Comparison of ENCODE assay signal across 29 cellular contexts in genomic region chr1:36143424-36143823, GRCh38. TPM values are rescaled to one million over a fixed set of nuclear protein-coding genes. Genes with fewer than 3 reads are reported as not detected.
A peak's percentile ranks its signal among the peaks of the same experiment; 100 is the strongest.
DNase-seq lines count a peak whose midpoint lies in the region; ATAC-seq, FAIRE-seq and TF ChIP-seq lines count a peak whose summit lies in the region.
"Had no signal": no experiment of that assay in that cellular context is flagged by ENCODE, and none has a peak within 500 bp of the region (broad histone marks: within the 10 kb centered on the region; RNA-seq: fewer than 3 reads in every experiment).

No MANE protein-coding gene starts in this region.

- CTCF ChIA-PET in HepG2 (lab: Yijun Ruan, JAX; ENCODE audit: low intra/inter-chr PET ratio, low total read pairs): no interaction called here

- DNase-seq in HepG2 (ENCODE audit: low spot score) (no peak), right lobe of liver (no peak), islet precursor cell (no peak), GM12892 (ENCODE audit: insufficient read length) (no peak)
- DNase-seq: activated CD4-positive, alpha-beta T cell treated with anti-CD3 and anti-CD28 coated beads for 48 hours; activated naive CD4-positive, alpha-beta T cell treated with anti-CD3 and anti-CD28 coated beads, Interleukin-2, amount 50 U/mL, for 16 hours; activated T-cell treated with anti-CD3 and anti-CD28 coated beads, Interleukin-2, amount 50 U/mL, for 72 hours; anterior cingulate cortex; effector CD8-positive, alpha-beta T cell; glutamatergic neuron; midbrain; naive thymus-derived CD4-positive, alpha-beta T cell; NCI-H1092; NCI-H187; NCI-H2171 treated with DMSO at 0.1 percent for 48 hours; NCI-H526; nucleus accumbens; SHP77; stimulated activated naive CD8-positive, alpha-beta T cell treated with anti-CD3 and anti-CD28 coated beads, Interleukin-15, amount 100 ng/mL, for 72 hours had no signal

- no peak overlapping the region for H3K4me2 ChIP-seq in HepG2 (ENCODE audit: low read depth, low read length)
- H3K4me2 ChIP-seq: BLaER1 had no signal

- H3K27me3 Mint-ChIP-seq in dendritic cell treated with granulocyte-macrophage colony-stimulating factor and Interleukin-4, amounts not matched to agents 40 ng/mL and 50 ng/mL, for 4 days: no peaks in the 10 kb centered on the region
- H3K27me3 Mint-ChIP-seq: naive thymus-derived CD4-positive, alpha-beta T cell; stimulated activated naive CD8-positive, alpha-beta T cell treated with anti-CD3 and anti-CD28 coated beads, Interleukin-15, amount 100 ng/mL, for 72 hours had no signal

- POLR2A ChIA-PET in HepG2 (lab: Yijun Ruan, JAX): no interaction called here

- H3K4me3 Mint-ChIP-seq in dendritic cell treated with granulocyte-macrophage colony-stimulating factor and Interleukin-4, amounts not matched to agents 40 ng/mL and 50 ng/mL, for 4 days: no peak overlapping the region
- H3K4me3 Mint-ChIP-seq: naive thymus-derived CD4-positive, alpha-beta T cell; stimulated activated naive CD8-positive, alpha-beta T cell treated with anti-CD3 and anti-CD28 coated beads, Interleukin-15, amount 100 ng/mL, for 72 hours; T-helper 2 cell treated with Interferon-gamma antibody and Interleukin-4, amounts not matched to agents 5 μg/mL and 100 μg/mL, for 36 hours had no signal

- H3K4me1 ChIP-seq in HepG2 (ENCODE audit: insufficient read depth, low read length) (peaks cover 23% of the 10 kb centered on the region), right lobe of liver (peaks cover 0 to 11% (median 5%) of the 10 kb centered on the region in 4 donors)

- WGBS in HepG2 (ENCODE audit: low lambda C conversion rate): 96% methylated on average over 4 of the region's 4 CpGs
- WGBS in right lobe of liver (ENCODE audit: insufficient coverage, low coverage, low lambda C conversion rate, missing lambda C conversion rate): 95% methylated on average over 4 of the region's 4 CpGs

- H3K4me1 Mint-ChIP-seq in dendritic cell treated with granulocyte-macrophage colony-stimulating factor and Interleukin-4, amounts not matched to agents 40 ng/mL and 50 ng/mL, for 4 days (ENCODE audit: low read depth): peaks cover 44% of the 10 kb centered on the region

- no peak for TF ChIP-seq EP300 in HepG2 (IDR thresholded peaks at IDR 0.05; ENCODE audit: low read depth in 2 of 2, low read length in 2 of 2)
- TF ChIP-seq EP300 in HepG2 (CRISPR knock-in tag; IDR thresholded peaks at IDR 0.05; ENCODE audit: borderline replicate concordance): no peak

- H3K9me3 Mint-ChIP-seq in dendritic cell treated with granulocyte-macrophage colony-stimulating factor and Interleukin-4, amounts not matched to agents 40 ng/mL and 50 ng/mL, for 4 days: no peaks in the 10 kb centered on the region
- H3K9me3 Mint-ChIP-seq: activated T-cell treated with anti-CD3 and anti-CD28 coated beads, Interleukin-2, amount 50 U/mL, for 72 hours; naive thymus-derived CD4-positive, alpha-beta T cell; stimulated activated naive CD8-positive, alpha-beta T cell treated with anti-CD3 and anti-CD28 coated beads, Interleukin-15, amount 100 ng/mL, for 72 hours; T-helper 2 cell treated with Interferon-gamma antibody and Interleukin-4, amounts not matched to agents 5 μg/mL and 100 μg/mL, for 36 hours had no signal

- H3K9ac ChIP-seq in HepG2 (ENCODE audit: insufficient read depth, low read depth, low read length): no peak overlapping the region
- H3K9ac ChIP-seq: BLaER1 had no signal

- H3K9me3 ChIP-seq in HepG2 (ENCODE audit: low read length): no peaks in the 10 kb centered on the region
- no peaks in the 10 kb centered on the region for H3K9me3 ChIP-seq in right lobe of liver
- H3K9me3 ChIP-seq: BLaER1, tibial nerve had no signal

- H3K27me3 ChIP-seq in HepG2 (ENCODE audit: control insufficient read depth in 1 of 2, insufficient read depth in 2 of 2, low read length in 2 of 2) (no peaks in the 10 kb centered on the region), right lobe of liver (no peaks in the 10 kb centered on the region)
- H3K27me3 ChIP-seq: BLaER1, tibial nerve had no signal

- in situ Hi-C loops in HepG2 (cut with HindIII; ENCODE audit: extremely low pct_ligation_motif_present, low pct_unique_long_range_greater_than_20kb): no loop called here

- H4K20me1 ChIP-seq in HepG2 (ENCODE audit: insufficient read depth, low read length): no peaks in the 10 kb centered on the region

- no peak overlapping the region for H3K27ac ChIP-seq in HepG2 (ENCODE audit: extremely low read length, insufficient read depth, low read length)
- H3K27ac ChIP-seq in right lobe of liver: no peak overlapping the region
- H3K27ac ChIP-seq: BLaER1, epithelial cell of prostate, VCaP had no signal

- no peak for ATAC-seq in HepG2
- no peak for ATAC-seq in right lobe of liver
- peak; percentile 52 for ATAC-seq in GM21619 (IDR thresholded peaks at IDR 0.05; ENCODE audit: unreplicated experiment)
- no peak for ATAC-seq in HG02588 (IDR thresholded peaks at IDR 0.05; ENCODE audit: unreplicated experiment)
- ATAC-seq: naive thymus-derived CD4-positive, alpha-beta T cell; stimulated activated naive CD8-positive, alpha-beta T cell treated with anti-CD3 and anti-CD28 coated beads, Interleukin-15, amount 100 ng/mL, for 72 hours had no signal

- no TSS peak for BruUV-seq in HepG2 (replicated peaks; lab: Mats Ljungman, UMichigan)

- peak overlapping the region; percentile 42 for H3K27ac Mint-ChIP-seq in dendritic cell treated with granulocyte-macrophage colony-stimulating factor and Interleukin-4, amounts not matched to agents 40 ng/mL and 50 ng/mL, for 4 days
- H3K27ac Mint-ChIP-seq: activated T-cell treated with anti-CD3 and anti-CD28 coated beads, Interleukin-2, amount 50 U/mL, for 72 hours; stimulated activated naive CD8-positive, alpha-beta T cell treated with anti-CD3 and anti-CD28 coated beads, Interleukin-15, amount 100 ng/mL, for 72 hours; T-helper 2 cell treated with Interferon-gamma antibody and Interleukin-4, amounts not matched to agents 5 μg/mL and 100 μg/mL, for 36 hours had no signal

- no peak for TF ChIP-seq RAD21 in HepG2 (CRISPR knock-in tag; IDR thresholded peaks at IDR 0.05)

- FAIRE-seq in HepG2 (lab: Jason Lieb, UNC) (no peak), GM12892 (lab: Jason Lieb, UNC) (no peak)
- FAIRE-seq: colon, keratinocyte had no signal

- H3K36me3 Mint-ChIP-seq in dendritic cell treated with granulocyte-macrophage colony-stimulating factor and Interleukin-4, amounts not matched to agents 40 ng/mL and 50 ng/mL, for 4 days (ENCODE audit: low read depth): peaks cover 51% of the 10 kb centered on the region

- no peak overlapping the region for H3K4me3 ChIP-seq in HepG2 (replicated peaks in 1 of 3; ENCODE audit: insufficient read depth in 1 of 3, low read depth in 2 of 3, low read length in 3 of 3)
- no peak overlapping the region for H3K4me3 ChIP-seq in right lobe of liver
- H3K4me3 ChIP-seq: BLaER1, tibial nerve had no signal

- TF ChIP-seq CTCF in HepG2 (CRISPR knock-in tag; IDR thresholded peaks at IDR 0.05) (no peak), right lobe of liver (IDR thresholded peaks at IDR 0.05) (no peak)

- peaks cover 5 to 17% of the 10 kb centered on the region in 2 experiments; a peak in 3 of 5 replicates for H3K36me3 ChIP-seq in HepG2 (replicated peaks in 1 of 2; ENCODE audit: control insufficient read depth in 1 of 2, insufficient read depth in 2 of 2, low read length in 2 of 2)
- H3K36me3 ChIP-seq in right lobe of liver: peaks cover 1 to 13% (median 5%) of the 10 kb centered on the region in 4 donors

- no peak overlapping the region for H2AFZ ChIP-seq in HepG2 (ENCODE audit: low read length)

- TF ChIP-seq POLR2A in HepG2 (IDR thresholded peaks at IDR 0.05; ENCODE audit: insufficient read depth in 1 of 2, low read depth in 2 of 2, low read length in 2 of 2) (no peak), right lobe of liver (IDR thresholded peaks at IDR 0.05) (no peak), GM12892 (IDR thresholded peaks at IDR 0.05; ENCODE audit: low read depth, low read length) (no peak)

- H3K79me2 ChIP-seq in HepG2 (ENCODE audit: insufficient read depth, low read length): peaks cover 10% of the 10 kb centered on the region

- intact Hi-C loops in HepG2 (cut with micrococcal nuclease; ENCODE audit: unreplicated experiment): loop anchor here (10.0 kb wide), 1 partner anchor 281 kb away; no protein-coding TSS in a partner anchor
- intact Hi-C loops in right lobe of liver (cut with DNase I): no loop called here
- intact Hi-C loops in dendritic cell treated with granulocyte-macrophage colony-stimulating factor and Interleukin-4, amounts not matched to agents 40 ng/mL and 50 ng/mL, for 4 days (cut with micrococcal nuclease): no loop called here

RNA-seq across cellular contexts. Expression of gene TRAPPC3, which starts 5.9 kb away (rescaled TPM):
- 62.4 and 66.7 TPM in 2 replicates for total RNA-seq in HepG2 (2016; rRNA removed; fragmentation: Illumina TruSeq; extraction: Trizol)
- total RNA-seq in HepG2 (2016; cell fraction: cytosol; rRNA removed; fragmentation: Illumina TruSeq; extraction: Trizol; ENCODE audit: low read depth): 33.8 and 35.1 TPM in 2 replicates
- 67.4 and 70.9 TPM in 2 replicates for total RNA-seq in HepG2 (2016; cell fraction: insoluble cytoplasmic fraction; rRNA removed; fragmentation: Illumina TruSeq; extraction: Trizol)
- total RNA-seq in HepG2 (2016; cell fraction: membrane; rRNA removed; fragmentation: Illumina TruSeq; extraction: Trizol): 51.3 and 59.4 TPM in 2 replicates
- total RNA-seq in HepG2 (2016; cell fraction: nucleus; rRNA removed; fragmentation: Illumina TruSeq; extraction: Trizol): 32.1 and 40.4 TPM in 2 replicates
- 48.0 and 53.7 TPM in 2 replicates for polyA plus RNA-seq in HepG2 (2011; rRNA removed)
- 54.6 and 63.8 TPM in 2 replicates for polyA plus RNA-seq in HepG2 (2011; cell fraction: cytosol; rRNA removed)
- polyA plus RNA-seq in HepG2 (2011; cell fraction: nucleus; rRNA removed): 23.5 and 23.9 TPM in 2 replicates
- 39.6 and 48.9 TPM in 2 replicates for polyA plus RNA-seq in HepG2 (2012)
- polyA plus RNA-seq in HepG2 (2016; cell fraction: cytosol; fragmentation: Illumina TruSeq; extraction: Trizol; ENCODE audit: low read depth): 32.8 and 40.4 TPM in 2 replicates
- 70.8 and 86.6 TPM in 2 replicates for polyA plus RNA-seq in HepG2 (2016; cell fraction: insoluble cytoplasmic fraction; fragmentation: Illumina TruSeq; extraction: Trizol; ENCODE audit: low read depth)
- polyA plus RNA-seq in HepG2 (2016; cell fraction: membrane; fragmentation: Illumina TruSeq; extraction: Trizol; ENCODE audit: low read depth): 45.9 and 53.3 TPM in 2 replicates
- polyA plus RNA-seq in HepG2 (2016; cell fraction: nucleus; fragmentation: Illumina TruSeq; extraction: Trizol; ENCODE audit: insufficient read depth, low read depth): 58.4 and 69.5 TPM in 2 replicates
- polyA minus RNA-seq in HepG2 (2011; rRNA and poly(A)+ RNA removed; ENCODE audit: low replicate concordance): 12.2 and 41.8 TPM in 2 replicates
- 16.1 and 26.3 TPM in 2 replicates for polyA minus RNA-seq in HepG2 (2011; cell fraction: cytosol; rRNA and poly(A)+ RNA removed)
- 10.3 and 14.2 TPM in 2 replicates for polyA minus RNA-seq in HepG2 (2011; cell fraction: nucleus; rRNA and poly(A)+ RNA removed)
- 10 to 100 TPM; 26.0 to 52.4 (median 30.9) TPM for total RNA-seq in right lobe of liver
- 49.4 TPM for polyA plus RNA-seq in GM12892 (2012; ENCODE audit: missing spikeins)

RNA-seq across cellular contexts. Expression of gene MAP7D1, which starts 12.5 kb away (rescaled TPM):
- total RNA-seq in HepG2 (2016; rRNA removed; fragmentation: Illumina TruSeq; extraction: Trizol) (5.5 and 7.2 TPM in 2 replicates), right lobe of liver (10 to 100 TPM; 10.2 to 28.2 (median 15.8) TPM)
- 2.9 and 3.9 TPM in 2 replicates for total RNA-seq in HepG2 (2016; cell fraction: cytosol; rRNA removed; fragmentation: Illumina TruSeq; extraction: Trizol; ENCODE audit: low read depth)
- 6.3 and 7.8 TPM in 2 replicates for total RNA-seq in HepG2 (2016; cell fraction: insoluble cytoplasmic fraction; rRNA removed; fragmentation: Illumina TruSeq; extraction: Trizol)
- total RNA-seq in HepG2 (2016; cell fraction: membrane; rRNA removed; fragmentation: Illumina TruSeq; extraction: Trizol): 4.2 TPM in 2 replicates
- total RNA-seq in HepG2 (2016; cell fraction: nucleus; rRNA removed; fragmentation: Illumina TruSeq; extraction: Trizol): 6.1 and 7.9 TPM in 2 replicates
- polyA plus RNA-seq in HepG2 (2011; rRNA removed): 5.6 and 6.8 TPM in 2 replicates
- 4.7 and 5.2 TPM in 2 replicates for polyA plus RNA-seq in HepG2 (2011; cell fraction: cytosol; rRNA removed)
- polyA plus RNA-seq in HepG2 (2011; cell fraction: nucleus; rRNA removed): 14.7 and 14.9 TPM in 2 replicates
- polyA plus RNA-seq in HepG2 (2012): 7.7 and 14.1 TPM in 2 replicates
- polyA plus RNA-seq in HepG2 (2016; cell fraction: cytosol; fragmentation: Illumina TruSeq; extraction: Trizol; ENCODE audit: low read depth): 1.7 and 2.4 TPM in 2 replicates
- polyA plus RNA-seq in HepG2 (2016; cell fraction: insoluble cytoplasmic fraction; fragmentation: Illumina TruSeq; extraction: Trizol; ENCODE audit: low read depth): 14.2 and 15.7 TPM in 2 replicates
- polyA plus RNA-seq in HepG2 (2016; cell fraction: membrane; fragmentation: Illumina TruSeq; extraction: Trizol; ENCODE audit: low read depth): 4.5 and 4.6 TPM in 2 replicates
- 19.3 and 21.5 TPM in 2 replicates for polyA plus RNA-seq in HepG2 (2016; cell fraction: nucleus; fragmentation: Illumina TruSeq; extraction: Trizol; ENCODE audit: insufficient read depth, low read depth)
- polyA minus RNA-seq in HepG2 (2011; rRNA and poly(A)+ RNA removed; ENCODE audit: low replicate concordance): 8.3 and 16.3 TPM in 2 replicates
- polyA minus RNA-seq in HepG2 (2011; cell fraction: cytosol; rRNA and poly(A)+ RNA removed): 6.0 and 8.5 TPM in 2 replicates
- 4.0 and 7.2 TPM in 2 replicates for polyA minus RNA-seq in HepG2 (2011; cell fraction: nucleus; rRNA and poly(A)+ RNA removed)
- polyA plus RNA-seq in GM12892 (2012; ENCODE audit: missing spikeins): 30.7 TPM

RNA-seq across cellular contexts. Expression of gene COL8A2, which starts 18.4 kb away (rescaled TPM):
- total RNA-seq in HepG2 (2016; rRNA removed; fragmentation: Illumina TruSeq; extraction: Trizol) (0.04 and 0.24 TPM in 2 replicates), right lobe of liver (under 1 TPM; 0.18 to 0.74 (median 0.52) TPM)
- not detected in 2 replicates for total RNA-seq in HepG2 (2016; cell fraction: cytosol; rRNA removed; fragmentation: Illumina TruSeq; extraction: Trizol; ENCODE audit: low read depth)
- 0.04 and 0.09 TPM in 2 replicates for total RNA-seq in HepG2 (2016; cell fraction: insoluble cytoplasmic fraction; rRNA removed; fragmentation: Illumina TruSeq; extraction: Trizol)
- total RNA-seq in HepG2 (2016; cell fraction: membrane; rRNA removed; fragmentation: Illumina TruSeq; extraction: Trizol): 0.06 TPM in 1 of 2 replicates, not detected in the other
- 0.19 and 0.34 TPM in 2 replicates for total RNA-seq in HepG2 (2016; cell fraction: nucleus; rRNA removed; fragmentation: Illumina TruSeq; extraction: Trizol)
- 0.13 and 0.24 TPM in 2 replicates for polyA plus RNA-seq in HepG2 (2011; rRNA removed)
- 0.21 and 0.22 TPM in 2 replicates for polyA plus RNA-seq in HepG2 (2011; cell fraction: cytosol; rRNA removed)
- polyA plus RNA-seq in HepG2 (2011; cell fraction: nucleus; rRNA removed): 0.52 and 0.53 TPM in 2 replicates
- 0.13 and 0.17 TPM in 2 replicates for polyA plus RNA-seq in HepG2 (2012)
- not detected in 2 replicates for polyA plus RNA-seq in HepG2 (2016; cell fraction: cytosol; fragmentation: Illumina TruSeq; extraction: Trizol; ENCODE audit: low read depth)
- 0.10 TPM in 1 of 2 replicates, not detected in the other for polyA plus RNA-seq in HepG2 (2016; cell fraction: insoluble cytoplasmic fraction; fragmentation: Illumina TruSeq; extraction: Trizol; ENCODE audit: low read depth)
- 0.03 TPM in 1 of 2 replicates, not detected in the other for polyA plus RNA-seq in HepG2 (2016; cell fraction: membrane; fragmentation: Illumina TruSeq; extraction: Trizol; ENCODE audit: low read depth)
- polyA plus RNA-seq in HepG2 (2016; cell fraction: nucleus; fragmentation: Illumina TruSeq; extraction: Trizol; ENCODE audit: insufficient read depth, low read depth): 0.20 TPM in 1 of 2 replicates, not detected in the other
- 0.07 and 0.52 TPM in 2 replicates for polyA minus RNA-seq in HepG2 (2011; rRNA and poly(A)+ RNA removed; ENCODE audit: low replicate concordance)
- 0.20 and 0.26 TPM in 2 replicates for polyA minus RNA-seq in HepG2 (2011; cell fraction: cytosol; rRNA and poly(A)+ RNA removed)
- 0.50 and 0.52 TPM in 2 replicates for polyA minus RNA-seq in HepG2 (2011; cell fraction: nucleus; rRNA and poly(A)+ RNA removed)
- polyA plus RNA-seq in GM12892 (2012; ENCODE audit: missing spikeins): 0.15 TPM
- polyA plus RNA-seq: naive thymus-derived CD4-positive, alpha-beta T cell had no signal

RNA-seq across cellular contexts. Expression of gene ADPRS, which starts 54.7 kb away (rescaled TPM):
- total RNA-seq in HepG2 (2016; rRNA removed; fragmentation: Illumina TruSeq; extraction: Trizol): 30.6 and 31.7 TPM in 2 replicates
- 3.7 and 4.0 TPM in 2 replicates for total RNA-seq in HepG2 (2016; cell fraction: cytosol; rRNA removed; fragmentation: Illumina TruSeq; extraction: Trizol; ENCODE audit: low read depth)
- total RNA-seq in HepG2 (2016; cell fraction: insoluble cytoplasmic fraction; rRNA removed; fragmentation: Illumina TruSeq; extraction: Trizol): 28.9 and 29.6 TPM in 2 replicates
- total RNA-seq in HepG2 (2016; cell fraction: membrane; rRNA removed; fragmentation: Illumina TruSeq; extraction: Trizol): 7.7 and 9.6 TPM in 2 replicates
- total RNA-seq in HepG2 (2016; cell fraction: nucleus; rRNA removed; fragmentation: Illumina TruSeq; extraction: Trizol): 12.3 and 14.5 TPM in 2 replicates
- 36.4 and 36.6 TPM in 2 replicates for polyA plus RNA-seq in HepG2 (2011; rRNA removed)
- 34.1 and 41.6 TPM in 2 replicates for polyA plus RNA-seq in HepG2 (2011; cell fraction: cytosol; rRNA removed)
- polyA plus RNA-seq in HepG2 (2011; cell fraction: nucleus; rRNA removed): 22.4 and 24.6 TPM in 2 replicates
- polyA plus RNA-seq in HepG2 (2012): 16.7 and 20.9 TPM in 2 replicates
- polyA plus RNA-seq in HepG2 (2016; cell fraction: cytosol; fragmentation: Illumina TruSeq; extraction: Trizol; ENCODE audit: low read depth): 2.2 and 2.9 TPM in 2 replicates
- polyA plus RNA-seq in HepG2 (2016; cell fraction: insoluble cytoplasmic fraction; fragmentation: Illumina TruSeq; extraction: Trizol; ENCODE audit: low read depth): 27.1 and 29.0 TPM in 2 replicates
- polyA plus RNA-seq in HepG2 (2016; cell fraction: membrane; fragmentation: Illumina TruSeq; extraction: Trizol; ENCODE audit: low read depth): 5.2 and 5.4 TPM in 2 replicates
- 22.0 and 25.1 TPM in 2 replicates for polyA plus RNA-seq in HepG2 (2016; cell fraction: nucleus; fragmentation: Illumina TruSeq; extraction: Trizol; ENCODE audit: insufficient read depth, low read depth)
- 25.4 and 32.0 TPM in 2 replicates for polyA minus RNA-seq in HepG2 (2011; rRNA and poly(A)+ RNA removed; ENCODE audit: low replicate concordance)
- 11.0 and 12.9 TPM in 2 replicates for polyA minus RNA-seq in HepG2 (2011; cell fraction: cytosol; rRNA and poly(A)+ RNA removed)
- polyA minus RNA-seq in HepG2 (2011; cell fraction: nucleus; rRNA and poly(A)+ RNA removed): 5.2 and 5.3 TPM in 2 replicates
- 10 to 100 TPM in 3 of 6 experiments, 1 to 10 TPM in 3; 9.1 to 30.7 (median 14.9) TPM for total RNA-seq in right lobe of liver
- polyA plus RNA-seq in GM12892 (2012; ENCODE audit: missing spikeins): 36.6 TPM

RNA-seq across cellular contexts. Expression of gene TEKT2, which starts 59.5 kb away (rescaled TPM):
- total RNA-seq in HepG2 (2016; rRNA removed; fragmentation: Illumina TruSeq; extraction: Trizol): 0.31 and 0.35 TPM in 2 replicates
- not detected in 2 replicates for total RNA-seq in HepG2 (2016; cell fraction: cytosol; rRNA removed; fragmentation: Illumina TruSeq; extraction: Trizol; ENCODE audit: low read depth)
- total RNA-seq in HepG2 (2016; cell fraction: insoluble cytoplasmic fraction; rRNA removed; fragmentation: Illumina TruSeq; extraction: Trizol): 0.16 and 0.45 TPM in 2 replicates
- 0.19 and 0.34 TPM in 2 replicates for total RNA-seq in HepG2 (2016; cell fraction: membrane; rRNA removed; fragmentation: Illumina TruSeq; extraction: Trizol)
- total RNA-seq in HepG2 (2016; cell fraction: nucleus; rRNA removed; fragmentation: Illumina TruSeq; extraction: Trizol): 0.59 TPM in 1 of 2 replicates, not detected in the other
- 0.24 and 0.38 TPM in 2 replicates for polyA plus RNA-seq in HepG2 (2011; rRNA removed)
- 0.12 and 0.19 TPM in 2 replicates for polyA plus RNA-seq in HepG2 (2011; cell fraction: cytosol; rRNA removed)
- 0.57 and 1.3 TPM in 2 replicates for polyA plus RNA-seq in HepG2 (2011; cell fraction: nucleus; rRNA removed)
- polyA plus RNA-seq in HepG2 (2012): 0.35 and 0.38 TPM in 2 replicates
- polyA plus RNA-seq in HepG2 (2016; cell fraction: cytosol; fragmentation: Illumina TruSeq; extraction: Trizol; ENCODE audit: low read depth): 0.07 and 0.11 TPM in 2 replicates
- polyA plus RNA-seq in HepG2 (2016; cell fraction: insoluble cytoplasmic fraction; fragmentation: Illumina TruSeq; extraction: Trizol; ENCODE audit: low read depth): 0.21 TPM in 2 replicates
- polyA plus RNA-seq in HepG2 (2016; cell fraction: membrane; fragmentation: Illumina TruSeq; extraction: Trizol; ENCODE audit: low read depth): 0.10 and 0.25 TPM in 2 replicates
- polyA plus RNA-seq in HepG2 (2016; cell fraction: nucleus; fragmentation: Illumina TruSeq; extraction: Trizol; ENCODE audit: insufficient read depth, low read depth): 0.45 and 0.79 TPM in 2 replicates
- polyA minus RNA-seq in HepG2 (2011; rRNA and poly(A)+ RNA removed; ENCODE audit: low replicate concordance): 0.84 TPM in 1 of 2 replicates, not detected in the other
- polyA minus RNA-seq in HepG2 (2011; cell fraction: cytosol; rRNA and poly(A)+ RNA removed): not detected in 2 replicates
- polyA minus RNA-seq in HepG2 (2011; cell fraction: nucleus; rRNA and poly(A)+ RNA removed): 0.62 and 0.64 TPM in 2 replicates
- not detected for total RNA-seq in right lobe of liver
- polyA plus RNA-seq in GM12892 (2012; ENCODE audit: missing spikeins): 0.17 TPM
- polyA plus RNA-seq: naive thymus-derived CD4-positive, alpha-beta T cell had no signal
